Comparison of ENCODE assay signal across 22 cellular contexts in genomic region chr15:87121357-87121756, GRCh38.
DNase-seq lines count a peak whose midpoint lies in the region; ATAC-seq, FAIRE-seq and TF ChIP-seq lines count a peak whose summit lies in the region.
"Had no signal": no experiment of that assay in that cellular context is flagged by ENCODE, and none has a peak within 500 bp of the region (broad histone marks: within the 10 kb centered on the region; RNA-seq: fewer than 3 reads in every experiment).

No MANE protein-coding gene starts in this region.

- ATAC-seq in HepG2 (no peak), right lobe of liver (no peak), GM19035 (IDR thresholded peaks at IDR 0.05; ENCODE audit: unreplicated experiment) (no peak), HG02623 (IDR thresholded peaks at IDR 0.05; ENCODE audit: unreplicated experiment) (no peak)
- ATAC-seq: CD8-positive, alpha-beta T cell; Right ventricle myocardium inferior had no signal

- in situ Hi-C loops in HepG2 (cut with HindIII; ENCODE audit: extremely low pct_ligation_motif_present, low pct_unique_long_range_greater_than_20kb), result no loop called here

- TF ChIP-seq POLR2A in HepG2 (IDR thresholded peaks at IDR 0.05; ENCODE audit: insufficient read depth in 1 of 2, low read depth in 2 of 2, low read length in 2 of 2) (no peak), right lobe of liver (IDR thresholded peaks at IDR 0.05) (no peak)

- H4K20me1 ChIP-seq in HepG2 (ENCODE audit: insufficient read depth, low read length), result no peaks in the 10 kb centered on the region
- H4K20me1 ChIP-seq: BLaER1 had no signal

- TF ChIP-seq RAD21 in HepG2 (CRISPR knock-in tag; IDR thresholded peaks at IDR 0.05), result no peak

- intact Hi-C loops in HepG2 (cut with micrococcal nuclease; ENCODE audit: unreplicated experiment) (no loop called here), right lobe of liver (cut with DNase I) (no loop called here)

- H3K79me2 ChIP-seq in HepG2 (ENCODE audit: insufficient read depth, low read length), result no peaks in the 10 kb centered on the region

- H3K36me3 ChIP-seq in HepG2 (replicated peaks in 1 of 2; ENCODE audit: control insufficient read depth in 1 of 2, insufficient read depth in 2 of 2, low read length in 2 of 2), result no peaks in the 10 kb centered on the region
- no peaks in the 10 kb centered on the region for H3K36me3 ChIP-seq in right lobe of liver
- no peaks in the 10 kb centered on the region for H3K36me3 ChIP-seq in SJCRH30
- H3K36me3 ChIP-seq: BLaER1 had no signal

- TF ChIP-seq EP300 in HepG2 (IDR thresholded peaks at IDR 0.05; ENCODE audit: low read depth in 2 of 2, low read length in 2 of 2) (no peak), HepG2 (CRISPR knock-in tag; IDR thresholded peaks at IDR 0.05; ENCODE audit: borderline replicate concordance) (no peak)

- DNase-seq in HepG2 (ENCODE audit: low spot score), result no peak
- DNase-seq in right lobe of liver, result no peak
- peak; percentile 5 for DNase-seq in amniotic epithelial cell (ENCODE audit: low read depth)
- peak; percentile 10 for DNase-seq in glomerular visceral epithelial cell (ENCODE audit: extremely low spot score)
- DNase-seq in activated CD4-positive, alpha-beta T cell treated with anti-CD3 and anti-CD28 coated beads for 48 hours, result no peak
- DNase-seq in SJCRH30, result no peak
- DNase-seq: 8988T; CD8-positive, alpha-beta T cell; DMS79 treated with DMSO at 0.1 percent for 48 hours; GF-D8; HFFc6; Kasumi-1; NCI-H187 treated with DMSO at 0.1 percent for 48 hours; NCI-H446 treated with DMSO at 0.1 percent for 48 hours; NCI-H774; PC-9 had no signal

- H3K4me1 ChIP-seq in HepG2 (ENCODE audit: insufficient read depth, low read length) (no peaks in the 10 kb centered on the region), right lobe of liver (no peaks in the 10 kb centered on the region), SJCRH30 (no peaks in the 10 kb centered on the region)
- H3K4me1 ChIP-seq: BLaER1 had no signal

- CTCF ChIA-PET in HepG2 (lab: Yijun Ruan, JAX; ENCODE audit: low intra/inter-chr PET ratio, low total read pairs), result no interaction called here

- H3K4me3 ChIP-seq in HepG2 (replicated peaks in 1 of 3; ENCODE audit: insufficient read depth in 1 of 3, low read depth in 2 of 3, low read length in 3 of 3) (no peak overlapping the region), right lobe of liver (no peak overlapping the region), SJCRH30 (no peak overlapping the region)
- H3K4me3 ChIP-seq: BLaER1, PC-9, SK-N-MC had no signal

- H3K27ac ChIP-seq in HepG2 (ENCODE audit: extremely low read length, insufficient read depth, low read length) (no peak overlapping the region), right lobe of liver (no peak overlapping the region), SJCRH30 (no peak overlapping the region)
- H3K27ac ChIP-seq: BLaER1, PC-9, SK-N-MC had no signal

- BruUV-seq in HepG2 (replicated peaks; lab: Mats Ljungman, UMichigan), result no TSS peak

- H3K27me3 ChIP-seq in HepG2 (ENCODE audit: control insufficient read depth in 1 of 2, insufficient read depth in 2 of 2, low read length in 2 of 2), result no peaks in the 10 kb centered on the region
- no peaks in the 10 kb centered on the region for H3K27me3 ChIP-seq in right lobe of liver
- no peaks in the 10 kb centered on the region for H3K27me3 ChIP-seq in SJCRH30
- H3K27me3 ChIP-seq: BLaER1 had no signal

- H3K9ac ChIP-seq in HepG2 (ENCODE audit: insufficient read depth, low read depth, low read length), result no peak overlapping the region
- H3K9ac ChIP-seq: BLaER1 had no signal

- WGBS in HepG2 (ENCODE audit: low lambda C conversion rate), result 23% methylated on average over 2 of the region's 2 CpGs
- 28% methylated on average over 2 of the region's 2 CpGs for WGBS in right lobe of liver (ENCODE audit: insufficient coverage, low coverage, low lambda C conversion rate, missing lambda C conversion rate)

- no peak for FAIRE-seq in HepG2 (lab: Jason Lieb, UNC)
- FAIRE-seq: GM12892 had no signal

- no peak overlapping the region for H2AFZ ChIP-seq in HepG2 (ENCODE audit: low read length)
- H2AFZ ChIP-seq: PC-9 had no signal

- POLR2A ChIA-PET in HepG2 (lab: Yijun Ruan, JAX), result no interaction called here

- H3K9me3 ChIP-seq in HepG2 (ENCODE audit: low read length), result peaks cover 86% of the 10 kb centered on the region
- no peaks in the 10 kb centered on the region for H3K9me3 ChIP-seq in right lobe of liver
- no peaks in the 10 kb centered on the region for H3K9me3 ChIP-seq in SJCRH30 (replicated peaks)
- H3K9me3 ChIP-seq: BLaER1 had no signal

- H3K4me2 ChIP-seq in HepG2 (ENCODE audit: low read depth, low read length), result no peak overlapping the region
- H3K4me2 ChIP-seq: BLaER1, PC-9 had no signal

- no peak for TF ChIP-seq CTCF in HepG2 (CRISPR knock-in tag; IDR thresholded peaks at IDR 0.05)
- no peak for TF ChIP-seq CTCF in right lobe of liver (IDR thresholded peaks at IDR 0.05)

TF ChIP-seq in HepG2, 621 proteins besides CTCF, POLR2A, EP300 and RAD21:
- TF ChIP-seq CEBPB (IDR thresholded peaks at IDR 0.05; ENCODE audit: borderline replicate concordance, low read depth, low read length) (0 out of 2 replicates have a peak, but pooled peaks have one; percentile 0), NR2F2 (IDR thresholded peaks at IDR 0.05; ENCODE audit: borderline replicate concordance, low read depth) (no peak), ZFP62 (CRISPR knock-in tag; IDR thresholded peaks at IDR 0.05) (no peak)

Comparison
In these comparisons a context has a peak if more than half of its experiments do, and no peak if none do; other contexts are left out.
1. DNase-seq: peak in amniotic epithelial cell (single experiment) and glomerular visceral epithelial cell (single experiment); none in HepG2 (single experiment), right lobe of liver (0 of 3), activated CD4-positive, alpha-beta T cell treated with anti-CD3 and anti-CD28 coated beads for 48 hours (single experiment) and SJCRH30 (0 of 2).